ENCODE assay signal across 31 cellular contexts in genomic region chr13:109680930-109681329, GRCh38.
"Had no signal": no experiment of that assay in that cellular context is flagged by ENCODE, and none has a peak within 500 bp of the region (broad histone marks: within the 10 kb centered on the region; RNA-seq: fewer than 3 reads in every experiment).

No MANE protein-coding gene starts in this region.

- H3K79me2 ChIP-seq: parathyroid adenoma had no signal

- H3K4me3 Mint-ChIP-seq: naive thymus-derived CD8-positive, alpha-beta T cell; natural killer cell treated with Interleukin-12 subunit alpha and Interleukin-12 subunit beta and Interleukin-15 and Interleukin-18, amount 100 ng/mL, for 72 hours; nephron progenitor cell; neural crest cell; stimulated activated memory B cell treated with anti-CD40 and anti-IgM and Interleukin-4, amounts not matched to agents 10 μg/mL and 1 μg/mL and 100 μg/mL, for 72 hours; stimulated activated naive CD8-positive, alpha-beta T cell treated with anti-CD3 and anti-CD28 coated beads, Interleukin-15, amount 100 ng/mL, for 72 hours; type B pancreatic cell had no signal

- H3K27me3 Mint-ChIP-seq: stimulated activated memory B cell treated with anti-CD40 and anti-IgM and Interleukin-4, amounts not matched to agents 10 μg/mL and 1 μg/mL and 100 μg/mL, for 72 hours had no signal

- H3K4me3 ChIP-seq: ovary, psoas muscle, skin epidermis, smooth muscle cell, spleen, suprapubic skin, testis, tibial artery, transverse colon, upper lobe of right lung, uterus had no signal

- H3K27me3 ChIP-seq: ovary, testis, tibial artery, transverse colon, uterus had no signal

- H3K4me2 ChIP-seq: smooth muscle cell had no signal

- H3K9me3 Mint-ChIP-seq: natural killer cell treated with Interleukin-12 subunit alpha and Interleukin-12 subunit beta and Interleukin-15 and Interleukin-18, amount 100 ng/mL, for 72 hours; nephron progenitor cell; neural crest cell; stimulated activated memory B cell treated with anti-CD40 and anti-IgM and Interleukin-4, amounts not matched to agents 10 μg/mL and 1 μg/mL and 100 μg/mL, for 72 hours; stimulated activated naive CD8-positive, alpha-beta T cell treated with anti-CD3 and anti-CD28 coated beads, Interleukin-15, amount 100 ng/mL, for 72 hours; type B pancreatic cell had no signal

- ATAC-seq: naive thymus-derived CD8-positive, alpha-beta T cell; natural killer cell treated with Interleukin-12 subunit alpha and Interleukin-12 subunit beta and Interleukin-15 and Interleukin-18, amount 100 ng/mL, for 72 hours; psoas muscle; right cardiac atrium; sciatic nerve; stimulated activated memory B cell treated with anti-CD40 and anti-IgM and Interleukin-4, amounts not matched to agents 10 μg/mL and 1 μg/mL and 100 μg/mL, for 72 hours; stimulated activated naive CD8-positive, alpha-beta T cell treated with anti-CD3 and anti-CD28 coated beads, Interleukin-15, amount 100 ng/mL, for 72 hours; stimulated activated naive CD8-positive, alpha-beta T cell treated with anti-CD3 and anti-CD28 coated beads, Interleukin-15, Interleukin-2, amounts not matched to agents 100 U/mL and 50 U/mL, for 24 hours; upper lobe of right lung had no signal

- H3K4me1 ChIP-seq: spleen, upper lobe of right lung, uterus had no signal

- H3K36me3 Mint-ChIP-seq: naive thymus-derived CD8-positive, alpha-beta T cell; natural killer cell treated with Interleukin-12 subunit alpha and Interleukin-12 subunit beta and Interleukin-15 and Interleukin-18, amount 100 ng/mL, for 72 hours; stimulated activated memory B cell treated with anti-CD40 and anti-IgM and Interleukin-4, amounts not matched to agents 10 μg/mL and 1 μg/mL and 100 μg/mL, for 72 hours; type B pancreatic cell had no signal

- H3K9me3 ChIP-seq: ovary, psoas muscle, spleen, suprapubic skin, testis, tibial artery, transverse colon, upper lobe of right lung, uterus had no signal

- H3K9ac ChIP-seq: parathyroid adenoma had no signal

- DNase-seq: naive thymus-derived CD8-positive, alpha-beta T cell; nephron progenitor cell; occipital lobe; ovary; posterior cingulate gyrus; psoas muscle; right cardiac atrium; spleen; stimulated activated CD4-positive, alpha-beta T cell treated with anti-CD3 and anti-CD28 coated beads, Interleukin-12 subunit alpha, Interleukin-12 subunit beta, amount 100 ng/mL, for 4 hours; stimulated activated CD4-positive, alpha-beta T cell treated with anti-CD3 and anti-CD28 coated beads, Interleukin-1b, Interleukin-23, amount 100 ng/mL, for 48 hours; stimulated activated CD4-positive, alpha-beta T cell treated with anti-CD3 and anti-CD28 coated beads, Interleukin-4, amount 100 ng/mL, for 1 hour; stimulated activated CD4-positive, alpha-beta T cell treated with anti-CD3 and anti-CD28 coated beads, Interleukin-4, amount 100 ng/mL, for 4 hours; stimulated activated CD8-positive, alpha-beta memory T cell treated with anti-CD3 and anti-CD28 coated beads, Interleukin-4, amount 100 ng/mL, for 48 hours; stimulated activated naive CD4-positive, alpha-beta T cell; stimulated activated naive CD8-positive, alpha-beta T cell treated with anti-CD3 and anti-CD28 coated beads, Interleukin-15, amount 100 ng/mL, for 72 hours; stimulated activated naive CD8-positive, alpha-beta T cell treated with anti-CD3 and anti-CD28 coated beads, Interleukin-15, Interleukin-2, amounts not matched to agents 100 U/mL and 50 U/mL, for 24 hours; substantia nigra; testis; tibial artery; transverse colon; upper lobe of right lung; uterus had no signal

- H2AFZ ChIP-seq: parathyroid adenoma had no signal

- H3K27ac ChIP-seq: ovary, parathyroid adenoma, psoas muscle, skin epidermis, spleen, suprapubic skin, testis, tibial artery, transverse colon, upper lobe of right lung, uterus had no signal

- H3K36me3 ChIP-seq: ovary, spleen, suprapubic skin, tibial artery, transverse colon, upper lobe of right lung, uterus had no signal

- H3K4me1 Mint-ChIP-seq: neural crest cell; stimulated activated memory B cell treated with anti-CD40 and anti-IgM and Interleukin-4, amounts not matched to agents 10 μg/mL and 1 μg/mL and 100 μg/mL, for 72 hours; stimulated activated naive CD8-positive, alpha-beta T cell treated with anti-CD3 and anti-CD28 coated beads, Interleukin-15, amount 100 ng/mL, for 72 hours had no signal
